In genomic region chr1:150974580-150975478, GRCh38 we compare ENCODE assay signal across 8 cellular contexts. TPM values are rescaled to one million over a fixed set of nuclear protein-coding genes. Genes with fewer than 3 reads are reported as not detected.
DNase-seq lines count a peak whose midpoint lies in the region; ATAC-seq, FAIRE-seq and TF ChIP-seq lines count a peak whose summit lies in the region.

TSS of gene CERS2 (minus strand) at chr1:150974835. CDS start at chr1:150969090, 5,745 bp downstream.

- H2BK5ac ChIP-seq in H1 (ENCODE audit: low read depth, low read length) (peak within 1 kb of the TSS; percentile 71; the same call in 1 of the 2 replicates), mesendoderm (ENCODE audit: low read length) (peak within 1 kb of the TSS; percentile 54)

- no peak within 1 kb of the TSS for H3K14ac ChIP-seq in H1 (ENCODE audit: insufficient read length)

- H3K9ac ChIP-seq in H1 (replicated peaks in 1 of 4; ENCODE audit: extremely low read depth in 1 of 4, low read depth in 3 of 4, low read length in 3 of 4) (peak within 1 kb of the TSS; percentile 64 to 90 (median 76)), mesendoderm (ENCODE audit: low read length) (peak within 1 kb of the TSS; percentile 83)

- H3K79me2 ChIP-seq in ACC112 (ENCODE audit: control insufficient read depth, insufficient read depth, low read length, unreplicated experiment) (peaks cover 46% of the 10 kb centered on the region), H1 (ENCODE audit: control insufficient read depth in 1 of 2, insufficient read depth in 2 of 2, low read length in 2 of 2) (peaks cover 21 to 47% of the 10 kb centered on the region in 2 experiments), mesendoderm (ENCODE audit: control insufficient read depth, insufficient read depth, low read length) (peaks cover 42% of the 10 kb centered on the region)

- H2BK15ac ChIP-seq in H1 (ENCODE audit: low read length) (peak within 1 kb of the TSS; percentile 95; the same call in 1 of the 2 replicates), mesendoderm (replicated peaks; ENCODE audit: low read depth) (no peak within 1 kb of the TSS)

- peaks cover 12% of the 10 kb centered on the region; the same call in 1 of the 2 replicates for H3K23me2 ChIP-seq in H1 (ENCODE audit: low read depth, low read length)

- FAIRE-seq in H1 (lab: Jason Lieb, UNC), result no peak

- peak; percentile 35 for TF ChIP-seq POLR2A in GM18526 (IDR thresholded peaks at IDR 0.05; ENCODE audit: extremely low read depth, insufficient read length)
- no peak for TF ChIP-seq POLR2A in H1 (IDR thresholded peaks at IDR 0.05; ENCODE audit: control extremely low read depth in 1 of 2, low read depth in 2 of 2, low read length in 2 of 2)

- H3K79me1 ChIP-seq in H1 (ENCODE audit: low read depth, low read length) (peaks cover 13% of the 10 kb centered on the region), mesendoderm (ENCODE audit: low read length) (peaks cover 18% of the 10 kb centered on the region)

- H3K27ac ChIP-seq in ACC112 (ENCODE audit: low read depth, low read length), result peak within 1 kb of the TSS; percentile 64
- peak within 1 kb of the TSS; percentile 64; the same call in 1 of the 2 replicates for H3K27ac ChIP-seq in H1 (ENCODE audit: low read depth, low read length)
- peak within 1 kb of the TSS; percentile 84 for H3K27ac ChIP-seq in mesendoderm (ENCODE audit: low read depth, low read length)

- WGBS in H1 (ENCODE audit: extremely low coverage in 1 of 2, insufficient coverage in 1 of 2, insufficient read length in 1 of 2, insufficient replicate concordance in 2 of 2, low coverage in 1 of 2, low lambda C conversion rate in 2 of 2, missing lambda C conversion rate in 1 of 2), 2 experiments, result 5% methylated on average over 37 of the region's 106 CpGs; no CpG with 5 or more reads in 1 of the 2 experiments
- WGBS in mesendoderm (ENCODE audit: extremely low coverage, insufficient coverage, low lambda C conversion rate), result no CpG with 5 or more reads among the region's 106 CpGs

- H4K8ac ChIP-seq in H1 (ENCODE audit: extremely low read depth, insufficient read depth, low read length) (peak within 1 kb of the TSS; percentile 94; the same call in 1 of the 2 replicates), mesendoderm (ENCODE audit: low read depth, low read length) (no peak within 1 kb of the TSS)

- no peak within 1 kb of the TSS; the same call in 1 of the 2 replicates for H2AK5ac ChIP-seq in H1 (ENCODE audit: low read depth, low read length)
- H2AK5ac ChIP-seq in mesendoderm (ENCODE audit: low read length), result peak within 1 kb of the TSS; percentile 95

- POLR2A ChIA-PET in H1 (lab: Charles Lee; ENCODE audit: partially characterized antibody), result interaction anchor here (1.0 to 10.5 kb wide), 11 partner anchors 9 to 419 kb away, joined by 3 to 133 read pairs (median 5); partner anchors contain the start of genes ANXA9 and MINDY1

- H3K23ac ChIP-seq in H1 (ENCODE audit: insufficient read length), result no peak within 1 kb of the TSS
- peak within 1 kb of the TSS; percentile 95 for H3K23ac ChIP-seq in mesendoderm (ENCODE audit: low read length)

- H3K4me2 ChIP-seq in H1 (ENCODE audit: insufficient read depth in 1 of 2, low read depth in 2 of 2, low read length in 2 of 2) (peak within 1 kb of the TSS; percentile 83 to 93), mesendoderm (ENCODE audit: low read length) (peak within 1 kb of the TSS; percentile 99)

- TF ChIP-seq RAD21 in H1 (IDR thresholded peaks at IDR 0.05 in 1 of 2, conservative IDR thresholded peaks at IDR 0.05 in 1 of 2; ENCODE audit: low read depth in 2 of 2, low read length in 2 of 2), result no peak

- peak within 1 kb of the TSS; percentile 87 for H4K91ac ChIP-seq in H1 (replicated peaks; ENCODE audit: insufficient read length, low read length)

- H2BK12ac ChIP-seq in H1 (ENCODE audit: low read depth, low read length), result peak within 1 kb of the TSS; percentile 18; the same call in 1 of the 2 replicates

- peak within 1 kb of the TSS; percentile 78; the same call in 1 of the 2 replicates for H3K18ac ChIP-seq in H1 (ENCODE audit: extremely low read depth, low read length)
- H3K18ac ChIP-seq in mesendoderm (ENCODE audit: low read length), result peak within 1 kb of the TSS; percentile 98

- H4K5ac ChIP-seq in H1 (ENCODE audit: insufficient read length, low read depth, low read length) (peak within 1 kb of the TSS; percentile 73), mesendoderm (ENCODE audit: low read length) (no peak within 1 kb of the TSS)

- peaks cover 65% of the 10 kb centered on the region for H3K4me1 ChIP-seq in ACC112 (ENCODE audit: control insufficient read depth, insufficient read depth, low read length, unreplicated experiment)
- peaks cover 20 to 48% (median 38%) of the 10 kb centered on the region in 4 experiments for H3K4me1 ChIP-seq in H1 (replicated peaks in 1 of 4; ENCODE audit: control insufficient read depth in 3 of 4, insufficient read depth in 4 of 4, low read length in 3 of 4)
- H3K4me1 ChIP-seq in mesendoderm (ENCODE audit: control insufficient read depth, low read depth, low read length), result peaks cover 32% of the 10 kb centered on the region

- CTCF ChIA-PET in H1 (lab: Charles Lee; ENCODE audit: partially characterized antibody), result interaction anchor here (0.9 to 14.5 kb wide), 2 partner anchors 22 to 48 kb away, joined by 3 to 183 read pairs; no protein-coding TSS in a partner anchor

- H4K20me1 ChIP-seq in H1 (replicated peaks in 1 of 2; ENCODE audit: control insufficient read depth in 1 of 2, insufficient read depth in 2 of 2, low read length in 2 of 2), result peaks cover 10 to 20% of the 10 kb centered on the region in 2 experiments

- no peak for TF ChIP-seq EP300 in H1 (IDR thresholded peaks at IDR 0.05; ENCODE audit: borderline replicate concordance in 1 of 2, low read depth in 2 of 2, low read length in 2 of 2)

- TF ChIP-seq CTCF in H1 (IDR thresholded peaks at IDR 0.05; ENCODE audit: control extremely low read depth in 1 of 3, insufficient read depth in 1 of 3, low read depth in 1 of 3, low read length in 3 of 3), result no peak

- peak within 1 kb of the TSS; percentile 99 for H3K4me3 ChIP-seq in ACC112 (ENCODE audit: low read depth, low read length)
- H3K4me3 ChIP-seq in H1 (ENCODE audit: extremely low read depth in 1 of 4, insufficient read depth in 2 of 4, low read depth in 3 of 4, low read length in 4 of 4), result peak within 1 kb of the TSS; percentile 74 to 91 (median 80)
- H3K4me3 ChIP-seq in mesendoderm (ENCODE audit: low read length), result peak within 1 kb of the TSS; percentile 88

- no peaks in the 10 kb centered on the region for H3K27me3 ChIP-seq in ACC112 (ENCODE audit: insufficient read depth, low read length)
- no peaks in the 10 kb centered on the region for H3K27me3 ChIP-seq in H1 (replicated peaks in 1 of 4; ENCODE audit: control insufficient read depth in 3 of 4, extremely low read depth in 1 of 4, insufficient read depth in 3 of 4, low read length in 3 of 4)
- no peaks in the 10 kb centered on the region for H3K27me3 ChIP-seq in mesendoderm (ENCODE audit: insufficient read depth, low read length, poor library complexity)

- no peak within 1 kb of the TSS for H2BK20ac ChIP-seq in H1 (ENCODE audit: low read length)

- H3K4ac ChIP-seq in H1 (replicated peaks; ENCODE audit: insufficient read length, low read depth, low read length) (peak within 1 kb of the TSS; percentile 36), mesendoderm (ENCODE audit: low read depth, low read length) (peak within 1 kb of the TSS; percentile 99)

- H3K56ac ChIP-seq in H1 (replicated peaks; ENCODE audit: insufficient read length, low read depth, low read length) (no peak within 1 kb of the TSS), mesendoderm (ENCODE audit: low read length) (peak within 1 kb of the TSS; percentile 81)

- peak within 1 kb of the TSS; percentile 57 for H2AFZ ChIP-seq in ACC112 (ENCODE audit: low read length, unreplicated experiment)
- H2AFZ ChIP-seq in H1 (ENCODE audit: low read length), result no peak within 1 kb of the TSS

- H3K36me3 ChIP-seq in ACC112 (ENCODE audit: insufficient read depth, low read length) (no peaks in the 10 kb centered on the region), H1 (ENCODE audit: control insufficient read depth in 2 of 4, insufficient read depth in 4 of 4, low read length in 3 of 4) (no peaks in the 10 kb centered on the region), mesendoderm (ENCODE audit: control insufficient read depth, insufficient read depth, low read length) (no peaks in the 10 kb centered on the region)

- DNase-seq in NCI-H774 (lab: John Stamatoyannopoulos, UW), result peak; percentile 85
- DNase-seq in activated CD8-positive, alpha-beta memory T cell treated with anti-CD3 and anti-CD28 coated beads for 48 hours (ENCODE audit: low read depth in 2 of 3, low spot score in 2 of 3), result peak in 2 of 3 experiments; percentile 51 to 52
- DNase-seq in H1 (ENCODE audit: low read depth in 1 of 2, low spot score in 2 of 2), result peak in 1 of 2 experiments; percentile 77
- peak; percentile 87 for DNase-seq in mesendoderm
- peak; percentile 44 for DNase-seq in stimulated activated CD8-positive, alpha-beta memory T cell treated with anti-CD3 and anti-CD28 coated beads, Interleukin-15, amount 100 ng/mL, for 1 hour (ENCODE audit: low read depth)

- H3K9me3 ChIP-seq in H1 (ENCODE audit: insufficient read depth in 2 of 2, low read depth in 1 of 2, low read length in 1 of 2), result no peaks in the 10 kb centered on the region

- peak; percentile 47 for ATAC-seq in HG03159 (IDR thresholded peaks at IDR 0.05; ENCODE audit: unreplicated experiment)

- no peak within 1 kb of the TSS for H2BK120ac ChIP-seq in H1 (replicated peaks; ENCODE audit: low read depth, low read length)
- H2BK120ac ChIP-seq in mesendoderm (ENCODE audit: low read depth, low read length), result peak within 1 kb of the TSS; percentile 64

TF ChIP-seq in H1, 55 proteins besides CTCF, POLR2A, EP300 and RAD21 (continues in another document):
- peak; percentile 75 for TF ChIP-seq KDM4A (IDR thresholded peaks at IDR 0.05; ENCODE audit: low read depth, low read length, severe bottlenecking)
- TF ChIP-seq SAP30 (IDR thresholded peaks at IDR 0.05; ENCODE audit: insufficient read depth, insufficient replicate concordance, low read length), result no peak
- 0 out of 2 replicates have a peak, but pooled peaks have one; percentile 13 for TF ChIP-seq BACH1 (IDR thresholded peaks at IDR 0.05; ENCODE audit: low read length)

RNA-seq across cellular contexts. Expression of gene CERS2, which starts in this region (rescaled TPM):
- total RNA-seq in H1 (2021; fragmentation: NEBNext Ultra II Directional; extraction: Animal tissue kit (Norgen Biotek cat#: 25700)), result 237 and 241 TPM in 2 replicates
- polyA plus RNA-seq in H1 (2011; rRNA removed), result 153 and 216 TPM in 2 replicates
- 153 TPM for polyA plus RNA-seq in H1 (2011; cell fraction: cytosol; rRNA removed)
- 172 TPM for polyA plus RNA-seq in H1 (2011; cell fraction: nucleus; rRNA removed)
- polyA plus RNA-seq in H1 (2012, experiment 1 of 2), result 143 to 179 TPM (median 156 TPM) in 4 replicates
- polyA plus RNA-seq in H1 (2012, experiment 2 of 2), result 302 TPM
- 284 TPM for polyA plus RNA-seq in H1 (2013, experiment 1 of 2)
- 302 TPM for polyA plus RNA-seq in H1 (2013, experiment 2 of 2)
- 234 and 288 TPM in 2 replicates for polyA minus RNA-seq in H1 (2011; rRNA and poly(A)+ RNA removed)
- polyA minus RNA-seq in H1 (2011; cell fraction: cytosol; rRNA and poly(A)+ RNA removed), result 120 TPM
- 98.2 TPM for polyA minus RNA-seq in H1 (2011; cell fraction: nucleus; rRNA and poly(A)+ RNA removed)
- polyA plus RNA-seq in mesendoderm (2013, experiment 1 of 2), result 226 TPM
- 224 TPM for polyA plus RNA-seq in mesendoderm (2013, experiment 2 of 2)
